Comparison of ENCODE assay signal across 27 cellular contexts in genomic region chr9:2939368-2939767, GRCh38.
"Had no signal": no experiment of that assay in that cellular context is flagged by ENCODE, and none has a peak within 500 bp of the region (broad histone marks: within the 10 kb centered on the region; RNA-seq: fewer than 3 reads in every experiment).

No MANE protein-coding gene starts in this region.

- H3K36me3 Mint-ChIP-seq: immature natural killer cell; mesothelial cell of epicardium; naive B cell; natural killer cell treated with Interleukin-12 subunit alpha and Interleukin-12 subunit beta and Interleukin-15 and Interleukin-18, amount 100 ng/mL, for 72 hours; stimulated activated memory B cell treated with anti-CD40 and anti-IgM and Interleukin-4, amounts not matched to agents 10 μg/mL and 1 μg/mL and 100 μg/mL, for 72 hours; type B pancreatic cell had no signal

- H3K27me3 Mint-ChIP-seq: stimulated activated memory B cell treated with anti-CD40 and anti-IgM and Interleukin-4, amounts not matched to agents 10 μg/mL and 1 μg/mL and 100 μg/mL, for 72 hours; stimulated activated naive CD8-positive, alpha-beta T cell treated with anti-CD3 and anti-CD28 coated beads, Interleukin-15, amount 100 ng/mL, for 72 hours; type B pancreatic cell had no signal

- H3K9me3 Mint-ChIP-seq: immature natural killer cell; mesothelial cell of epicardium; natural killer cell treated with Interleukin-12 subunit alpha and Interleukin-12 subunit beta and Interleukin-15 and Interleukin-18, amount 100 ng/mL, for 72 hours; stimulated activated memory B cell treated with anti-CD40 and anti-IgM and Interleukin-4, amounts not matched to agents 10 μg/mL and 1 μg/mL and 100 μg/mL, for 72 hours; type B pancreatic cell had no signal

- ATAC-seq: heart left ventricle; left colon; left lung; lower lobe of right lung; mucosa of descending colon; natural killer cell treated with Interleukin-12 subunit alpha and Interleukin-12 subunit beta and Interleukin-15 and Interleukin-18, amount 100 ng/mL, for 72 hours; pancreas; psoas muscle; right cardiac atrium; sciatic nerve; stimulated activated memory B cell treated with anti-CD40 and anti-IgM and Interleukin-4, amounts not matched to agents 10 μg/mL and 1 μg/mL and 100 μg/mL, for 72 hours; stimulated activated naive CD8-positive, alpha-beta T cell treated with anti-CD3 and anti-CD28 coated beads, Interleukin-15, amount 100 ng/mL, for 72 hours had no signal

- H3K4me3 Mint-ChIP-seq: immature natural killer cell; mesothelial cell of epicardium; naive B cell; natural killer cell treated with Interleukin-12 subunit alpha and Interleukin-12 subunit beta and Interleukin-15 and Interleukin-18, amount 100 ng/mL, for 72 hours; stimulated activated memory B cell treated with anti-CD40 and anti-IgM and Interleukin-4, amounts not matched to agents 10 μg/mL and 1 μg/mL and 100 μg/mL, for 72 hours; stimulated activated naive CD8-positive, alpha-beta T cell treated with anti-CD3 and anti-CD28 coated beads, Interleukin-15, amount 100 ng/mL, for 72 hours; type B pancreatic cell had no signal

- H3K27ac Mint-ChIP-seq: immature natural killer cell; mesothelial cell of epicardium; naive B cell; natural killer cell treated with Interleukin-12 subunit alpha and Interleukin-12 subunit beta and Interleukin-15 and Interleukin-18, amount 100 ng/mL, for 72 hours; stimulated activated memory B cell treated with anti-CD40 and anti-IgM and Interleukin-4, amounts not matched to agents 10 μg/mL and 1 μg/mL and 100 μg/mL, for 72 hours; stimulated activated naive CD8-positive, alpha-beta T cell treated with anti-CD3 and anti-CD28 coated beads, Interleukin-15, amount 100 ng/mL, for 72 hours; type B pancreatic cell had no signal

- DNase-seq: heart left ventricle; hypothalamus; immature natural killer cell; kidney; left colon; left lung; lower lobe of right lung; mammary epithelial cell; mesendoderm; mucosa of descending colon; naive B cell; pancreas; psoas muscle; right cardiac atrium; small intestine; spleen; stimulated activated CD4-positive, alpha-beta T cell treated with anti-CD3 and anti-CD28 coated beads, Interleukin-2, amount 100 ng/mL, for 48 hours; stimulated activated CD4-positive, alpha-beta T cell treated with anti-CD3 and anti-CD28 coated beads, Interleukin-4, amount 100 ng/mL, for 4 hours; stimulated activated CD8-positive, alpha-beta memory T cell treated with anti-CD3 and anti-CD28 coated beads, Interleukin-4, amount 100 ng/mL, for 48 hours; stimulated activated naive CD4-positive, alpha-beta T cell treated with Interleukin-2 at 50 U/mL for 16 hours; stimulated activated naive CD8-positive, alpha-beta T cell treated with anti-CD3 and anti-CD28 coated beads, Interleukin-15, amount 100 ng/mL, for 72 hours; uterus had no signal

- H3K4me1 Mint-ChIP-seq: immature natural killer cell; naive B cell; stimulated activated memory B cell treated with anti-CD40 and anti-IgM and Interleukin-4, amounts not matched to agents 10 μg/mL and 1 μg/mL and 100 μg/mL, for 72 hours; stimulated activated naive CD8-positive, alpha-beta T cell treated with anti-CD3 and anti-CD28 coated beads, Interleukin-15, amount 100 ng/mL, for 72 hours had no signal
